8 cellular contexts compared by ENCODE assay signal in the genomic region with DNA sequence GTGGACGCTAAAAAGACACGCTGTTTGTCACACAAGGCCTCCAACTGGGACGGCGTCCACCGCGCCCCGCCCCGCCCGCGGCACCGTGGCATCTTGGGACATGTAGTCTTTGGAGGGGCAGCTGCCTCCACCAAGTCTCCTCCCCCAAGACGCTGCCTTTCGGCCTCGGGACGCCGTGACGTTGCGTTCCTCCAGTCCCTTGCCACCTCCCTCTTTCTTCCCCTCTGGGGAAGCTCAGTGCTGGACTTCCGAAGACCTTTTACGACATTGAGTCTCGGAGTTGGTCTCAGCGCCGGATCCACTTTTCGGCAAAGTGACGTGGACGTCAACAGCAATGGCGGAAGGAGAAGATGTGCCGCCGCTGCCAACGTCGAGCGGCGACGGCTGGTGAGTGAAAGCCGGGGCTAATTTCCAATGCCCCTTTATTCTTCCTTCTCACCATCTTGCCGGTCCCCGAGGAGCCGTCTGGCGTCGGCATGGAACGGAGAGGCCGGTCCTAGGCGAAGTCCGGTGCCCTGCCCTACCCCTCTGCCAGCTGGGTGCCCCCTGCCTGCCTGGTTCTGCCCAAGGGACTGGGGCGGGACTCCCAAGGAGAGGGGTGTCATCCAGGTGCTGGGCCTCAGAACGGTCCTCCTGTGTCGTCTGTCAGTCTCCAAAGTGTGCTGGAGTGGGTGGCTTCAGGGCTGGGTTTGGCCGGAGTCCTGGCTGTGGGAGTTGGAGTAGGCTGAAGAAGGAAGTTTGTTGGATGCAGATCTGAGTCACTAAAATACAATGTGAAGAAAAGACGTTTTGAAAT. TPM values are rescaled to one million over a fixed set of nuclear protein-coding genes. Genes with fewer than 3 reads are reported as not detected.
DNase-seq lines count a peak whose midpoint lies in the region; ATAC-seq, FAIRE-seq and TF ChIP-seq lines count a peak whose summit lies in the region.

Gene TBC1D23, plus strand, starts transcription at position 308 of the 796 bp plus-strand sequence. Its CDS starts 27 bp downstream, at position 335.

- no peaks in the 10 kb centered on the region for H3K9me3 ChIP-seq in endothelial cell of umbilical vein (replicated peaks; ENCODE audit: control insufficient read depth, insufficient read depth, low read length)

- H2AFZ ChIP-seq in endothelial cell of umbilical vein (ENCODE audit: low read depth, low read length) = peak within 1 kb of the TSS; percentile 65

- no peaks in the 10 kb centered on the region for H3K27me3 ChIP-seq in endothelial cell of umbilical vein (ENCODE audit: control insufficient read depth in 2 of 2, insufficient read depth in 2 of 2, low read length in 2 of 2)

- TSS peak; percentile 64 for BruUV-seq in endothelial cell of umbilical vein (replicated peaks; lab: Mats Ljungman, UMichigan)

- no peaks in the 10 kb centered on the region for H3K9me3 Mint-ChIP-seq in IgD-negative memory B cell

- H3K79me2 ChIP-seq in endothelial cell of umbilical vein (ENCODE audit: control insufficient read depth, insufficient read depth, low read length) = peaks cover 32% of the 10 kb centered on the region

- peak; percentile 99 for DNase-seq in DMS 273 treated with DMSO at 0.1 percent for 48 hours (lab: John Stamatoyannopoulos, UW)
- peak; percentile 99 for DNase-seq in OCI-M1 (lab: John Stamatoyannopoulos, UW)
- peak; percentile 94 for DNase-seq in activated T-cell treated with anti-CD3 and anti-CD28 coated beads for 24 hours (ENCODE audit: low read depth)
- DNase-seq in endothelial cell of umbilical vein (ENCODE audit: low read depth, low spot score) = peak; percentile 100
- DNase-seq in midbrain (lab: John Stamatoyannopoulos, UW) = peak; percentile 98
- DNase-seq in stimulated activated CD8-positive, alpha-beta memory T cell treated with anti-CD3 and anti-CD28 coated beads, Interleukin-2, amount 100 ng/mL, for 1 hour (ENCODE audit: low read depth in 2 of 2) = peak; percentile 89 to 94

- peaks cover 3% of the 10 kb centered on the region for H4K20me1 ChIP-seq in endothelial cell of umbilical vein (replicated peaks; ENCODE audit: control insufficient read depth, extremely low read depth, insufficient read depth, low read length)

- H3K27me3 Mint-ChIP-seq in IgD-negative memory B cell = no peaks in the 10 kb centered on the region

- peak in 1 of 2 donors; percentile 4 for TF ChIP-seq CTCF in endothelial cell of umbilical vein (IDR thresholded peaks at IDR 0.05; ENCODE audit: extremely low read depth in 1 of 2, insufficient read depth in 1 of 2, low read depth in 1 of 2, low read length in 2 of 2)

- H3K4me2 ChIP-seq in endothelial cell of umbilical vein (ENCODE audit: insufficient read depth, low read length) = peak within 1 kb of the TSS; percentile 88

- H3K4me1 Mint-ChIP-seq in IgD-negative memory B cell = peaks cover 30 to 39% (median 34%) of the 10 kb centered on the region in 3 donors

- FAIRE-seq in endothelial cell of umbilical vein (lab: Jason Lieb, UNC) = peak; percentile 98

- POLR2A ChIA-PET in endothelial cell of umbilical vein (lab: Charles Lee) = interaction anchor here (0.7 to 1.3 kb wide), 7 partner anchors 9 to 443 kb away, joined by 3 to 8 read pairs (median 4); partner anchors contain the start of genes CMSS1, LNP1 and TOMM70

- dilution Hi-C loops in endothelial cell of umbilical vein (cut with MboI; ENCODE audit: extremely low pct_ligation_motif_present, low sequenced_read_pairs) = no loop called here

- intact Hi-C loops in endothelial cell of umbilical vein (cut with micrococcal nuclease) = no loop called here

- H3K27ac Mint-ChIP-seq in IgD-negative memory B cell = peak within 1 kb of the TSS; percentile 71 to 99 (median 95)

- CTCF ChIA-PET in endothelial cell of umbilical vein (lab: Charles Lee) = interaction anchor here (0.8 to 2.2 kb wide), 15 partner anchors 9 to 443 kb away, joined by 3 to 27 read pairs (median 4); partner anchors contain the start of gene CMSS1

- H3K9me1 ChIP-seq in endothelial cell of umbilical vein (replicated peaks; ENCODE audit: control insufficient read depth, extremely low read depth, insufficient read depth, low read length) = no peaks in the 10 kb centered on the region

- peak within 1 kb of the TSS; percentile 82 to 97 (median 96) for H3K4me3 Mint-ChIP-seq in IgD-negative memory B cell

- peak within 1 kb of the TSS; percentile 78 for H3K27ac ChIP-seq in endothelial cell of umbilical vein (ENCODE audit: insufficient read depth, low read depth, low read length)

- H3K4me3 ChIP-seq in endothelial cell of umbilical vein (replicated peaks in 1 of 3; ENCODE audit: insufficient read depth in 1 of 3, low read depth in 1 of 3, low read length in 3 of 3) = peak within 1 kb of the TSS; percentile 45 to 87 (median 76)

- ATAC-seq in GM21529 (IDR thresholded peaks at IDR 0.05; ENCODE audit: unreplicated experiment) = peak; percentile 100

- peak; percentile 76 for TF ChIP-seq POLR2A in endothelial cell of umbilical vein (IDR thresholded peaks at IDR 0.05; ENCODE audit: low read depth, low read length)

- peaks cover 15% of the 10 kb centered on the region for H3K4me1 ChIP-seq in endothelial cell of umbilical vein (ENCODE audit: control insufficient read depth, extremely low read depth, insufficient read depth, low read length)

- H3K36me3 ChIP-seq in endothelial cell of umbilical vein (ENCODE audit: control insufficient read depth in 2 of 2, extremely low read depth in 1 of 2, insufficient read depth in 2 of 2, low read length in 2 of 2) = no peaks in the 10 kb centered on the region

- H3K36me3 Mint-ChIP-seq in IgD-negative memory B cell = no peaks in the 10 kb centered on the region

- peak within 1 kb of the TSS; percentile 91 for H3K9ac ChIP-seq in endothelial cell of umbilical vein (replicated peaks; ENCODE audit: extremely low read depth, insufficient read depth, low read length)

TF ChIP-seq in endothelial cell of umbilical vein, 7 proteins besides CTCF, POLR2A, EP300 and RAD21:
- TF ChIP-seq EZH2 (IDR thresholded peaks at IDR 0.05; ENCODE audit: borderline replicate concordance, low read depth, low read length, severe bottlenecking) (no peak), JUN (IDR thresholded peaks at IDR 0.05; ENCODE audit: borderline replicate concordance, insufficient read depth, insufficient read length, low read depth) (no peak), FOS (IDR thresholded peaks at IDR 0.05; ENCODE audit: borderline replicate concordance, insufficient read depth, low read length) (no peak), GATA2 (IDR thresholded peaks at IDR 0.05; ENCODE audit: insufficient read depth, insufficient read length, low read depth, low read length) (no peak), POLR2AphosphoS5 (IDR thresholded peaks at IDR 0.05; ENCODE audit: insufficient read depth, low read depth, low read length) (peak; percentile 77), MYC (IDR thresholded peaks at IDR 0.05; ENCODE audit: low read depth, low read length) (no peak)
- TF ChIP-seq, protein P1, sequence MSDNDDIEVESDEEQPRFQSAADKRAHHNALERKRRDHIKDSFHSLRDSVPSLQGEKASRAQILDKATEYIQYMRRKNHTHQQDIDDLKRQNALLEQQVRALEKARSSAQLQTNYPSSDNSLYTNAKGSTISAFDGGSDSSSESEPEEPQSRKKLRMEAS (IDR thresholded peaks at IDR 0.05; ENCODE audit: insufficient read depth, insufficient read length) = peak; percentile 41

RNA-seq across cellular contexts. Expression of gene TBC1D23, which starts in this region (rescaled TPM):
- 17.2 TPM for polyA plus RNA-seq in IgD-negative memory B cell
- total RNA-seq in endothelial cell of umbilical vein = 30.0 and 34.8 TPM in 2 replicates
- polyA plus RNA-seq in endothelial cell of umbilical vein = 6.9 and 10.3 TPM in 2 replicates
- 9.3 and 10.3 TPM in 2 replicates for polyA plus RNA-seq in endothelial cell of umbilical vein (2011; cell fraction: cytosol; rRNA removed)
- polyA plus RNA-seq in endothelial cell of umbilical vein (2011; cell fraction: nucleus; rRNA removed) = 18.3 and 28.7 TPM in 2 replicates
- 12.9 and 28.3 TPM in 2 replicates for polyA plus RNA-seq in endothelial cell of umbilical vein (2012)
- 27.0 and 27.3 TPM in 2 replicates for polyA minus RNA-seq in endothelial cell of umbilical vein
- polyA minus RNA-seq in endothelial cell of umbilical vein (2011; cell fraction: cytosol; rRNA and poly(A)+ RNA removed) = 12.0 TPM
- polyA minus RNA-seq in endothelial cell of umbilical vein (2011; cell fraction: nucleus; rRNA and poly(A)+ RNA removed) = 32.7 and 44.3 TPM in 2 replicates

Comparison
In these comparisons a context has a peak if more than half of its experiments do, and no peak if none do; other contexts are left out.
1. Peak in every context shown above with its lines: DNase-seq, ATAC-seq, H3K4me3 ChIP-seq and H3K27ac ChIP-seq.